In the genomic region with DNA sequence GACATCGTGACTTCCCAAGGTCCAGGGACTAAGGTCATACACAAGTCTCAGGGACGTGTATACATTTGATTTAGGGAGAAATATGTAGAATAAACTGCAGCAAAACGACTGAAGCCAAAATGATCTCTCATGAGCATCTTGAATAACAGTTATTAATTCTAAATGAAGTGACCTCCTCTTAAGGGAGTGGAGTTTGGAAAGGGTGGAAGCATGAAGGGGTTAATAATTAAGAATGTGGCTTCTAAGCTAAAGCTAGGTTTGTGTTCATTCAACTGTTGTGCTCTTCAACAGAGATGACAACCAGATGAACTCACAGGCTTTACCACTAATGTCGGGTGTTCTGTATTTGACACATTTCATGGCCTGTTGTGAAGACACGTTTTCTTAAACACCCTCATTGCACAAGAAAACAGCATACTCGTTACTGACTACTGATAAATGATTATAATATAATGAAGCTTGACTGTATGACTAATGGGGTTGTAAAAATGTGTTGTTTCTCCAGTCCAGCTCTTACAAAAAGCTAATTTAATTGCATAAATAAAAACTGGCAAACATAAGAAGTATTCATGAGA, we compare ENCODE assay signal across 11 cellular contexts. TPM values are rescaled to one million over a fixed set of nuclear protein-coding genes. Genes with fewer than 3 reads are reported as not detected.
DNase-seq lines count a peak whose midpoint lies in the region; ATAC-seq and TF ChIP-seq lines count a peak whose summit lies in the region.
"Had no signal": no experiment of that assay in that cellular context is flagged by ENCODE, and none has a peak within 500 bp of the region (broad histone marks: within the 10 kb centered on the region; RNA-seq: fewer than 3 reads in every experiment).

No MANE protein-coding gene starts in this region.

- peaks cover 33% of the 10 kb centered on the region for H3K27me3 Mint-ChIP-seq in chondrocyte (ENCODE audit: low read depth)

- peaks cover 19% of the 10 kb centered on the region for H3K4me1 Mint-ChIP-seq in chondrocyte (ENCODE audit: low read depth)

- TF ChIP-seq CTCF in AG09309 (IDR thresholded peaks at IDR 0.05; ENCODE audit: control insufficient read depth, insufficient read depth, low read depth, low read length, missing control alignments) (no peak), chondrocyte (IDR thresholded peaks at IDR 0.05) (no peak)

- peak overlapping the region; percentile 69 for H3K4me3 Mint-ChIP-seq in chondrocyte (ENCODE audit: unreplicated experiment)

- ATAC-seq in HG02884 (IDR thresholded peaks at IDR 0.05; ENCODE audit: unreplicated experiment) (no peak), GM18519 (IDR thresholded peaks at IDR 0.05; ENCODE audit: low FRiP score, unreplicated experiment) (no peak)

- H3K36me3 ChIP-seq in mesodermal cell (ENCODE audit: control insufficient read depth, insufficient read depth, low read length) = no peaks in the 10 kb centered on the region

- H3K9me3 Mint-ChIP-seq in chondrocyte (ENCODE audit: low read depth) = no peaks in the 10 kb centered on the region

- no peak overlapping the region for H3K27ac Mint-ChIP-seq in chondrocyte (ENCODE audit: unreplicated experiment)

- peaks cover 7% of the 10 kb centered on the region for H3K4me1 ChIP-seq in mesodermal cell (ENCODE audit: control insufficient read depth, insufficient read depth, low read length, poor library complexity, severe bottlenecking)

- POLR2A ChIA-PET in HEK293T (lab: Yijun Ruan, JAX) = interaction anchor here (1.2 to 2.5 kb wide), 6 partner anchors 10 to 180 kb away, joined by 3 to 5 read pairs (median 4); no protein-coding TSS in a partner anchor

- whole genome bisulfite sequencing in mesodermal cell (ENCODE audit: insufficient coverage in 2 of 2), 2 experiments = 15% methylated on average over 3 of the region's 6 CpGs; no CpG with 5 or more reads in 1 of the 2 experiments

- H3K27ac ChIP-seq in mesodermal cell (ENCODE audit: low read depth, low read length, severe bottlenecking) = no peak overlapping the region
- H3K27ac ChIP-seq: coronary artery had no signal

- DNase-seq in AG09309 (ENCODE audit: low read depth) (peak; percentile 38), HEK293T (ENCODE audit: extremely low spot score) (no peak), chondrocyte (ENCODE audit: low spot score) (no peak), NCI-H510A (lab: John Stamatoyannopoulos, UW) (no peak), HCEC 1CT (no peak)
- DNase-seq: activated CD4-positive, alpha-beta T cell treated with anti-CD3 and anti-CD28 coated beads for 4 hours; DMS 273 treated with DMSO at 0.1 percent for 48 hours had no signal

- peak overlapping the region; percentile 55 for H3K4me3 ChIP-seq in AG09309 (ENCODE audit: control insufficient read depth, low read depth, low read length)
- peak overlapping the region; percentile 39 for H3K4me3 ChIP-seq in mesodermal cell (ENCODE audit: extremely low read depth, insufficient read depth, low read length, poor library complexity, severe bottlenecking)

- CTCF ChIA-PET in HEK293T (lab: Yijun Ruan, JAX) = interaction anchor here (0.9 to 1.5 kb wide), 4 partner anchors 10 to 73 kb away, joined by 4 to 9 read pairs (median 4); no protein-coding TSS in a partner anchor

- no peaks in the 10 kb centered on the region for H3K9me3 ChIP-seq in mesodermal cell (ENCODE audit: control insufficient read depth, low read length)

- no peaks in the 10 kb centered on the region for H3K36me3 Mint-ChIP-seq in chondrocyte (ENCODE audit: low read depth)

TF ChIP-seq in HEK293T, 16 proteins besides CTCF, POLR2A, EP300 and RAD21:
- no peak for TF ChIP-seq ARNT (IDR thresholded peaks at IDR 0.05)
- no peak for TF ChIP-seq ELF4 (IDR thresholded peaks at IDR 0.05)
- 0 out of 2 replicates have a peak, but pooled peaks have one; percentile 19 for TF ChIP-seq PKNOX1 (IDR thresholded peaks at IDR 0.05)

RNA-seq across cellular contexts. Expression of gene PPP1R14C, which starts 1.5 kb away (rescaled TPM):
- total RNA-seq in chondrocyte = 1.5 to 3.4 TPM (median 3.3 TPM) in 3 replicates
- polyA plus RNA-seq in mesodermal cell (2013, experiment 1 of 2) = 8.5 TPM
- polyA plus RNA-seq in mesodermal cell (2013, experiment 2 of 2) = 4.8 TPM
